In the genomic region with DNA sequence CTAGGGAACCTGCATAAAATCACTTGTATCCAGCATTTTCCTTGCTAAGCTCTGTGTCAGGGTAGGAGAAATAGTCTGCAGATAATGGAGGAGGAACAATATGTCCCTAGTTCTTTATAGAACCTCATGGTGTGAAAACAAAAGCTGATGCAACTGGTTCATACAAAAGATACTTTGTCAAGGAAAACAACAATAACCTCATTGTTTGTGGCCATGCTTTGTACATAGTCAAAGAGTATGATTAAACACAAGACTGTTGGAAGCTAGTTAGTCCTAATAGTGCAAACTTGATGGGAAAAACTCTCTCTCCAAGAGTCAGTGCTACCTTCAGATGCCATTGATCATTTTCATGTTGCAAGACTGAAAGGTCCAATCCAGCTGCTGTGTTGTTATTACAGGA, we compare ENCODE assay signal across 20 cellular contexts. TPM values are rescaled to one million over a fixed set of nuclear protein-coding genes. Genes with fewer than 3 reads are reported as not detected.
DNase-seq lines count a peak whose midpoint lies in the region; ATAC-seq and TF ChIP-seq lines count a peak whose summit lies in the region.
"Had no signal": no experiment of that assay in that cellular context is flagged by ENCODE, and none has a peak within 500 bp of the region (broad histone marks: within the 10 kb centered on the region; RNA-seq: fewer than 3 reads in every experiment).

No MANE protein-coding gene starts in this region.

- DNase-seq in activated CD8-positive, alpha-beta memory T cell treated with anti-CD3 and anti-CD28 coated beads, Interleukin-2, amount 10 ng/mL, durations not matched to agents 7 days and 5 days: no peak
- no peak for DNase-seq in activated CD8-positive, alpha-beta memory T cell treated with anti-CD3 and anti-CD28 coated beads for 24 hours
- DNase-seq in body of pancreas (no peak), NCI-H524 (lab: John Stamatoyannopoulos, UW) (no peak)
- DNase-seq: activated CD4-positive, CD25-positive, alpha-beta regulatory T cell treated with anti-CD3 and anti-CD28 coated beads, Interleukin-2, amount 50 U/mL, for 72 hours; BE2C; GOT3; NCI-H1417 treated with DMSO at 0.1 percent for 48 hours; NCI-H2171; NCI-H748 treated with DMSO at 0.1 percent for 48 hours; stimulated activated CD4-positive, alpha-beta T cell treated with anti-CD3 and anti-CD28 coated beads, Interleukin-12 subunit alpha, Interleukin-12 subunit beta, amount 100 ng/mL, for 4 hours; tibial artery had no signal

- H3K9me3 ChIP-seq in body of pancreas: no peaks in the 10 kb centered on the region
- H3K9me3 ChIP-seq: BE2C had no signal

- peaks cover 23% of the 10 kb centered on the region for H3K4me1 Mint-ChIP-seq in activated CD8-positive, alpha-beta memory T cell treated with anti-CD3 and anti-CD28 coated beads, Interleukin-2, amount 10 ng/mL, durations not matched to agents 7 days and 5 days

- peaks cover 15% of the 10 kb centered on the region for H3K4me1 ChIP-seq in body of pancreas
- H3K4me1 ChIP-seq: BE2C, SJSA1, tibial artery had no signal

- H3K4me3 Mint-ChIP-seq in activated CD8-positive, alpha-beta memory T cell treated with anti-CD3 and anti-CD28 coated beads, Interleukin-2, amount 10 ng/mL, durations not matched to agents 7 days and 5 days: no peak overlapping the region

- H3K27ac Mint-ChIP-seq in activated CD8-positive, alpha-beta memory T cell treated with anti-CD3 and anti-CD28 coated beads, Interleukin-2, amount 10 ng/mL, durations not matched to agents 7 days and 5 days: peak overlapping the region; percentile 40

- H3K4me3 ChIP-seq in body of pancreas: no peak overlapping the region
- H3K4me3 ChIP-seq: SJSA1, tibial artery had no signal

- no peak for ATAC-seq in activated CD8-positive, alpha-beta memory T cell treated with anti-CD3 and anti-CD28 coated beads, Interleukin-2, amount 10 ng/mL, durations not matched to agents 7 days and 5 days
- ATAC-seq in body of pancreas (peak; percentile 67), GM21717 (IDR thresholded peaks at IDR 0.05; ENCODE audit: unreplicated experiment) (no peak), GM19395 (IDR thresholded peaks at IDR 0.05; ENCODE audit: unreplicated experiment) (no peak)
- ATAC-seq: activated T-helper 17 cell treated with anti-CD3 and anti-CD28 coated beads, Interleukin-2, amount 50 U/mL, for 72 hours; esophagus mucosa had no signal

- H3K36me3 Mint-ChIP-seq in activated CD8-positive, alpha-beta memory T cell treated with anti-CD3 and anti-CD28 coated beads, Interleukin-2, amount 10 ng/mL, durations not matched to agents 7 days and 5 days: peaks cover 47% of the 10 kb centered on the region

- TF ChIP-seq CTCF in body of pancreas (IDR thresholded peaks at IDR 0.05): no peak

- no peaks in the 10 kb centered on the region for H3K27me3 Mint-ChIP-seq in activated CD8-positive, alpha-beta memory T cell treated with anti-CD3 and anti-CD28 coated beads, Interleukin-2, amount 10 ng/mL, durations not matched to agents 7 days and 5 days
- H3K27me3 Mint-ChIP-seq: activated T-helper 17 cell treated with anti-CD3 and anti-CD28 coated beads, Interleukin-2, amount 50 U/mL, for 72 hours had no signal

- peak overlapping the region in 2 of 4 donors; percentile 38 to 41 for H3K27ac ChIP-seq in body of pancreas
- H3K27ac ChIP-seq in layer of hippocampus (ENCODE audit: low read depth, low read length): peak overlapping the region; percentile 98
- peak overlapping the region; percentile 98 for H3K27ac ChIP-seq in temporal lobe (ENCODE audit: low read depth, low read length)
- H3K27ac ChIP-seq: SJSA1, tibial artery had no signal

- no peaks in the 10 kb centered on the region for H3K36me3 ChIP-seq in body of pancreas (replicated peaks in 1 of 2; ENCODE audit: insufficient read depth in 1 of 2, low read depth in 2 of 2)
- H3K36me3 ChIP-seq: BE2C had no signal

- CTCF ChIA-PET in activated CD8-positive, alpha-beta memory T cell treated with anti-CD3 and anti-CD28 coated beads, Interleukin-2, amount 10 ng/mL, durations not matched to agents 7 days and 5 days (lab: Charles Lee): interaction anchor here (1.2 to 1.5 kb wide), 4 partner anchors 9 to 105 kb away, joined by 3 to 4 read pairs (median 3); no protein-coding TSS in a partner anchor

- H3K27me3 ChIP-seq in body of pancreas (no peaks in the 10 kb centered on the region), layer of hippocampus (ENCODE audit: control insufficient read depth, insufficient read depth, low read length) (no peaks in the 10 kb centered on the region)
- H3K27me3 ChIP-seq: BE2C, SJSA1, tibial artery had no signal

- intact Hi-C loops in body of pancreas (cut with DNase I): no loop called here

- TF ChIP-seq POLR2A in body of pancreas (IDR thresholded peaks at IDR 0.05): no peak

- peaks cover 8% of the 10 kb centered on the region for H3K9me3 Mint-ChIP-seq in activated CD8-positive, alpha-beta memory T cell treated with anti-CD3 and anti-CD28 coated beads, Interleukin-2, amount 10 ng/mL, durations not matched to agents 7 days and 5 days (ENCODE audit: low read depth)

RNA-seq across cellular contexts. Expression of a gene that starts 20.1 kb away (rescaled TPM):
- 1 to 10 TPM in 1 of 2 experiments, under 1 TPM in 1; 0.73 to 1.3 TPM for total RNA-seq in activated CD8-positive, alpha-beta memory T cell treated with anti-CD3 and anti-CD28 coated beads, Interleukin-2, amount 10 ng/mL, durations not matched to agents 7 days and 5 days
- total RNA-seq in body of pancreas: not detected
- 0.25 TPM for total RNA-seq in temporal lobe
- total RNA-seq: activated T-helper 17 cell treated with anti-CD3 and anti-CD28 coated beads, Interleukin-2, amount 50 U/mL, for 72 hours; glomerular endothelial cell had no signal

RNA-seq across cellular contexts. Expression of a gene that starts 30.9 kb away (rescaled TPM):
- 10 to 100 TPM; 21.7 to 25.5 TPM for total RNA-seq in activated CD8-positive, alpha-beta memory T cell treated with anti-CD3 and anti-CD28 coated beads, Interleukin-2, amount 10 ng/mL, durations not matched to agents 7 days and 5 days
- 10 to 100 TPM; 22.6 to 55.0 TPM for total RNA-seq in body of pancreas
- 3.7 TPM for total RNA-seq in temporal lobe

RNA-seq across cellular contexts. Expression of a gene that starts 46.7 kb away (rescaled TPM):
- total RNA-seq in activated CD8-positive, alpha-beta memory T cell treated with anti-CD3 and anti-CD28 coated beads, Interleukin-2, amount 10 ng/mL, durations not matched to agents 7 days and 5 days: 100 to 1,000 TPM in 1 of 2 experiments, 10 to 100 TPM in 1; 85.3 to 128 TPM
- total RNA-seq in body of pancreas (10 to 100 TPM in 1 of 2 donors, 1 to 10 TPM in 1; 4.0 to 14.5 TPM), temporal lobe (3.0 TPM)

Comparison
In these comparisons a context has a peak if more than half of its experiments do, and no peak if none do; other contexts are left out.
1. RNA of a gene that starts 46.7 kb away (total RNA-seq): 85.3 to 128 TPM in activated CD8-positive, alpha-beta memory T cell treated with anti-CD3 and anti-CD28 coated beads, Interleukin-2, amount 10 ng/mL, durations not matched to agents 7 days and 5 days; 4.0 to 14.5 TPM in body of pancreas and 3.0 TPM in temporal lobe (single experiment); every median in the first group is over 4 times any median in the second.